8 cellular contexts compared by ENCODE assay signal in the genomic region with DNA sequence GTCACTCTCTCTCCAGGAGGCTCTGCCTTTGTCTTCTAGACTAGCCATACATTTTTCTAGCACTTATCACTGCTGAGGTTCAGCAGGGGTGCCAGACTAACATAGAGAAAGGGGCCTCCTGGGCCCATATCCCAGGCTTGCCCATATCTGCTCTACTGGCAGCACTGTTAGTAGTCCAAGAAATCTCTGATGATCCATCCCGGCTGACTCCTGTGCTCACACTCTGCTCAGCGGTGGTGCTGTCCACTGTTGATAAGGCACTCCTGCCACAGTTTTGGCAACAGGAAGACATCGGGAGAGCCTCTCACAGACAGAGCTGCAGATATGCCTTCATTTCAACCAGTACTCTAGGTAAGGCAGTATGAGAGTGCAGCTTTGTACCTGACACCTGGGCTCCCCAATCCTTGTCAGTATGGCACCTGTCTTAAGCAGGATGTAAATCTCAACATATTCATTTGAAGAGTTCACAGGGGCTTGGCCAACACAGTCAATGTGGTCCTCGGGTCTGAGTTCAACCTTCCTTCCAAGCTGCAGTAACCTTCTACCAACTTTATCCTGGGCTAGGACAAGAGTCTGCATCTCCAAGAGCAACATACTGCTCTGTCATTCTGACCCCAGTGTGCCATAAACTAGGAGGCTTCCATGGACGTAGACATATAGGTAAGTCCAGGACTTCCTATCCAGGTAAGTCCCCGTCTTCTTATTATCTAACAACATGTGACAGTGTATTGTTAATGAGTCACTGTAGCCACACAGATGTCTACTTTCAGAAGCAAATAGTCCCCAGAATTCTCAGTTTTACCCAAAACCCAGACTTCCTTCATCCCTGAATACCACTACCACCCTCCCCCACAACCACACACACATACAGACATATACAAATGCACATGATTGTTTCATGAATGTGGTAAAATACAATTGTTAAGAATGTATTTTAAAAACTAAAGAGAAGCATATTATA. TPM values are rescaled to one million over a fixed set of nuclear protein-coding genes. Genes with fewer than 3 reads are reported as not detected.
DNase-seq lines count a peak whose midpoint lies in the region; ATAC-seq and TF ChIP-seq lines count a peak whose summit lies in the region.

No MANE protein-coding gene starts in this region.

- DNase-seq in activated naive CD4-positive, alpha-beta T cell treated with anti-CD3 and anti-CD28 coated beads for 36 hours: peak; percentile 42
- no peak for DNase-seq in activated naive CD4-positive, alpha-beta T cell treated with anti-CD3 and anti-CD28 coated beads, Interleukin-2, amount 50 U/mL, for 16 hours
- DNase-seq in stimulated activated naive B cell treated with anti-CD40 and anti-IgM and Interleukin-4, amounts not matched to agents 10 μg/mL and 1 μg/mL and 100 μg/mL, for 72 hours: no peak
- DNase-seq in dermis blood vessel endothelial cell (no peak), NCI-H2171 treated with DMSO at 0.1 percent for 48 hours (lab: John Stamatoyannopoulos, UW) (no peak)
- DNase-seq in activated effector memory CD4-positive, alpha-beta T cell treated with Interleukin-2 at 50 U/mL for 16 hours: no peak

- intact Hi-C loops in activated naive CD4-positive, alpha-beta T cell treated with anti-CD3 and anti-CD28 coated beads for 36 hours (cut with micrococcal nuclease): loop anchor here (1.0 to 10.0 kb wide), 2 partner anchors 8 to 1105 kb away; a partner anchor contains a TSS

- H3K4me3 Mint-ChIP-seq in activated naive CD4-positive, alpha-beta T cell treated with anti-CD3 and anti-CD28 coated beads for 36 hours: no peak overlapping the region
- peak overlapping the region in 4 of 5 experiments; percentile 20 to 81 (median 76) for H3K4me3 Mint-ChIP-seq in brain
- H3K4me3 Mint-ChIP-seq in stimulated activated naive B cell treated with anti-CD40 and anti-IgM and Interleukin-4, amounts not matched to agents 10 μg/mL and 1 μg/mL and 100 μg/mL, for 72 hours: peak overlapping the region; percentile 59 to 62

- H3K36me3 Mint-ChIP-seq in activated naive CD4-positive, alpha-beta T cell treated with anti-CD3 and anti-CD28 coated beads for 36 hours (ENCODE audit: low read depth): peaks cover 16% of the 10 kb centered on the region
- H3K36me3 Mint-ChIP-seq in brain: peaks cover 45% of the 10 kb centered on the region
- H3K36me3 Mint-ChIP-seq in stimulated activated naive B cell treated with anti-CD40 and anti-IgM and Interleukin-4, amounts not matched to agents 10 μg/mL and 1 μg/mL and 100 μg/mL, for 72 hours: peaks cover 25 to 49% of the 10 kb centered on the region in 2 donors

- H3K4me1 Mint-ChIP-seq in activated naive CD4-positive, alpha-beta T cell treated with anti-CD3 and anti-CD28 coated beads for 36 hours (ENCODE audit: low read depth): peaks cover 75% of the 10 kb centered on the region
- H3K4me1 Mint-ChIP-seq in brain: peaks cover 100% of the 10 kb centered on the region
- peaks cover 64 to 83% of the 10 kb centered on the region in 2 donors for H3K4me1 Mint-ChIP-seq in stimulated activated naive B cell treated with anti-CD40 and anti-IgM and Interleukin-4, amounts not matched to agents 10 μg/mL and 1 μg/mL and 100 μg/mL, for 72 hours

- peak; percentile 85 for ATAC-seq in HG03342 (IDR thresholded peaks at IDR 0.05; ENCODE audit: unreplicated experiment)
- ATAC-seq in stimulated activated naive B cell treated with anti-CD40 and anti-IgM and Interleukin-4, amounts not matched to agents 10 μg/mL and 1 μg/mL and 100 μg/mL, for 72 hours (replicated peaks): peak; percentile 79 to 80

- CTCF ChIA-PET in activated naive CD4-positive, alpha-beta T cell treated with anti-CD3 and anti-CD28 coated beads for 36 hours (lab: Charles Lee): interaction anchor here (0.6 to 1.5 kb wide), 2 partner anchors 316 to 323 kb away, joined by 3 read pairs; no protein-coding TSS in a partner anchor

- no peak for TF ChIP-seq CTCF in brain (conservative IDR thresholded peaks at IDR 0.05)

- H3K27me3 Mint-ChIP-seq in activated naive CD4-positive, alpha-beta T cell treated with anti-CD3 and anti-CD28 coated beads for 36 hours (ENCODE audit: low read depth): no peaks in the 10 kb centered on the region
- H3K27me3 Mint-ChIP-seq in brain: peaks cover 5% of the 10 kb centered on the region
- H3K27me3 Mint-ChIP-seq in stimulated activated naive B cell treated with anti-CD40 and anti-IgM and Interleukin-4, amounts not matched to agents 10 μg/mL and 1 μg/mL and 100 μg/mL, for 72 hours: no peaks in the 10 kb centered on the region

- no peaks in the 10 kb centered on the region for H3K9me3 Mint-ChIP-seq in activated naive CD4-positive, alpha-beta T cell treated with anti-CD3 and anti-CD28 coated beads for 36 hours
- no peaks in the 10 kb centered on the region for H3K9me3 Mint-ChIP-seq in brain
- no peaks in the 10 kb centered on the region for H3K9me3 Mint-ChIP-seq in stimulated activated naive B cell treated with anti-CD40 and anti-IgM and Interleukin-4, amounts not matched to agents 10 μg/mL and 1 μg/mL and 100 μg/mL, for 72 hours

- no peak overlapping the region for H3K27ac Mint-ChIP-seq in activated naive CD4-positive, alpha-beta T cell treated with anti-CD3 and anti-CD28 coated beads for 36 hours
- peak overlapping the region; percentile 11 to 94 (median 84) for H3K27ac Mint-ChIP-seq in brain
- peak overlapping the region; percentile 82 for H3K27ac Mint-ChIP-seq in stimulated activated naive B cell treated with anti-CD40 and anti-IgM and Interleukin-4, amounts not matched to agents 10 μg/mL and 1 μg/mL and 100 μg/mL, for 72 hours

RNA-seq across cellular contexts. Expression of a gene that starts 16.2 kb away (rescaled TPM):
- 10 to 100 TPM; 30.1 to 32.2 TPM for total RNA-seq in activated naive CD4-positive, alpha-beta T cell treated with anti-CD3 and anti-CD28 coated beads for 36 hours
- 11.2 TPM for polyA plus RNA-seq in brain (ENCODE audit: insufficient read depth, low read depth, low replicate concordance)
- 14.0 and 20.7 TPM in 2 replicates for total RNA-seq in dermis blood vessel endothelial cell
